6 cellular contexts compared by ENCODE assay signal in the genomic region with DNA sequence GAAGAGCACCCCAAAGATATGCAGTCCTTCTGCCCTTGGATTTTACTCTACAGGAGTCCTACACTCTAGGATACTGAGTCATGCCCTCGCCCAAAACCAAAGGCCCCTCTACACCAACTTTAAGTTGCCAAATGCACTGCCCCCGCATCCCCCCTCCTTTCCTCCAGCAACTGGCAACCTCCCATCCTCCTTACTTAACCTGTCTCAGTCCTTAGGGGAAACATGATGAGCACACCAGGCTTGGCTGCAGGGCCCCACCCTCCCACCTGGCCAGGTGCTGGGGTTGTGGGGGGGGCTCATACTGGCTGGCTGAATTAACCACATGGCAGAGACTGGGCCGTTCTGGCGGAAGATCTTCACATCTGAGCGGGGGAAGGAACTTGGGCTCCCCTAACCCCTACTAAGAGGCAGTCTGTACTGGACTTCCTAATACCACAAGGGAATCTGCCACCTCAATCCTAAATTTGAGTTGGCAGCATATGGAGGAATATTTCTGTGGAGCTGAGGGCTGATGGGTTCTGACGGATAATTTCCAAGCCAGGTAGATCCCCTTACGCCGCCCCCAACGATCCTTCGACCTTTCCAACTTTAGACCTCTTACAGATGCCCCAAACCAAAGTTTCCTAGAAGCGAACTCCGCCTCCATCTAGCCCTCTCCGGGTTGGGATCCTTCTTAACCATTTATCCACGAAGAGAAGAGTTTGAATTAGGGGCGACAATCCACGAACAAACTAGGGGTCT. TPM values are rescaled to one million over a fixed set of nuclear protein-coding genes. Genes with fewer than 3 reads are reported as not detected.
DNase-seq lines count a peak whose midpoint lies in the region; ATAC-seq and TF ChIP-seq lines count a peak whose summit lies in the region.

No MANE protein-coding gene starts in this region.

- intact Hi-C loops in dendritic cell treated with granulocyte-macrophage colony-stimulating factor and Interleukin-4, amounts not matched to agents 40 ng/mL and 50 ng/mL, for 4 days (cut with micrococcal nuclease): no loop called here
- intact Hi-C loops in posterior vena cava (cut with DNase I): no loop called here

- peak overlapping the region; percentile 79 for H3K27ac ChIP-seq in DOHH2 (ENCODE audit: low read depth, low read length)

- DNase-seq in NCI-H69 (lab: John Stamatoyannopoulos, UW): peak; percentile 95
- DNase-seq in posterior vena cava (ENCODE audit: low spot score): peak; percentile 76
- DNase-seq in medulla oblongata (ENCODE audit: extremely low spot score): no peak

- H4K20me1 ChIP-seq in DOHH2 (ENCODE audit: control insufficient read depth, insufficient read depth, low read depth, low read length): peaks cover 20% of the 10 kb centered on the region; the same call in 1 of the 2 replicates

- peaks cover 53% of the 10 kb centered on the region for H3K36me3 Mint-ChIP-seq in dendritic cell treated with granulocyte-macrophage colony-stimulating factor and Interleukin-4, amounts not matched to agents 40 ng/mL and 50 ng/mL, for 4 days (ENCODE audit: low read depth)

- H3F3A ChIP-seq in DOHH2 (ENCODE audit: control insufficient read depth, insufficient read depth): peaks cover 9% of the 10 kb centered on the region

- H3K27me3 Mint-ChIP-seq in dendritic cell treated with granulocyte-macrophage colony-stimulating factor and Interleukin-4, amounts not matched to agents 40 ng/mL and 50 ng/mL, for 4 days: no peaks in the 10 kb centered on the region

- peak overlapping the region; percentile 97 for H3K4me3 ChIP-seq in DOHH2 (ENCODE audit: low read length)

- H3K4me3 Mint-ChIP-seq in dendritic cell treated with granulocyte-macrophage colony-stimulating factor and Interleukin-4, amounts not matched to agents 40 ng/mL and 50 ng/mL, for 4 days: peak overlapping the region; percentile 90

- H3K9me3 Mint-ChIP-seq in dendritic cell treated with granulocyte-macrophage colony-stimulating factor and Interleukin-4, amounts not matched to agents 40 ng/mL and 50 ng/mL, for 4 days: no peaks in the 10 kb centered on the region

- H3K36me3 ChIP-seq in DOHH2 (ENCODE audit: control insufficient read depth, low read length): peaks cover 56% of the 10 kb centered on the region

- H3K4me1 ChIP-seq in DOHH2 (ENCODE audit: control insufficient read depth, low read length): peaks cover 62% of the 10 kb centered on the region

- H3K27me3 ChIP-seq in DOHH2 (ENCODE audit: control insufficient read depth, low read length): no peaks in the 10 kb centered on the region

- TF ChIP-seq CTCF in DOHH2 (IDR thresholded peaks at IDR 0.05; ENCODE audit: low read depth, low read length, poor library complexity, severe bottlenecking): no peak

- no peaks in the 10 kb centered on the region for H3K9me3 ChIP-seq in DOHH2 (ENCODE audit: control insufficient read depth, insufficient read depth, low read length)

- H3K79me2 ChIP-seq in DOHH2 (ENCODE audit: control insufficient read depth, low read length): peaks cover 83% of the 10 kb centered on the region

- ATAC-seq in HG03039 (IDR thresholded peaks at IDR 0.05; ENCODE audit: unreplicated experiment): no peak

- peak overlapping the region; percentile 88 for H3K4me2 ChIP-seq in DOHH2 (ENCODE audit: low read length)

- H3K9me2 ChIP-seq in DOHH2 (replicated peaks; ENCODE audit: control insufficient read depth, low read length): no peaks in the 10 kb centered on the region

- peak overlapping the region; percentile 92 for H3K27ac Mint-ChIP-seq in dendritic cell treated with granulocyte-macrophage colony-stimulating factor and Interleukin-4, amounts not matched to agents 40 ng/mL and 50 ng/mL, for 4 days

- peaks cover 63% of the 10 kb centered on the region for H3K4me1 Mint-ChIP-seq in dendritic cell treated with granulocyte-macrophage colony-stimulating factor and Interleukin-4, amounts not matched to agents 40 ng/mL and 50 ng/mL, for 4 days (ENCODE audit: low read depth)

RNA-seq across cellular contexts. Expression of a gene that starts 1.1 kb away (rescaled TPM):
- 100 to 1,000 TPM; 101 to 126 TPM for total RNA-seq in posterior vena cava

RNA-seq across cellular contexts. Expression of a gene that starts 9.5 kb away (rescaled TPM):
- total RNA-seq in posterior vena cava: 10 to 100 TPM; 60.5 to 63.7 TPM

RNA-seq across cellular contexts. Expression of a gene that starts 17.0 kb away (rescaled TPM):
- 10 to 100 TPM; 44.3 to 48.6 TPM for total RNA-seq in posterior vena cava

RNA-seq across cellular contexts. Expression of a gene that starts 21.8 kb away (rescaled TPM):
- total RNA-seq in posterior vena cava: 10 to 100 TPM; 17.3 to 20.3 TPM

RNA-seq across cellular contexts. Expression of a gene that starts 22.1 kb away (rescaled TPM):
- 10 to 100 TPM; 19.6 to 21.6 TPM for total RNA-seq in posterior vena cava
